ENCODE assay signal across 17 cellular contexts in genomic region chr12:105698047-105698446, GRCh38.
DNase-seq lines count a peak whose midpoint lies in the region; ATAC-seq and TF ChIP-seq lines count a peak whose summit lies in the region.
"Had no signal": no experiment of that assay in that cellular context is flagged by ENCODE, and none has a peak within 500 bp of the region (broad histone marks: within the 10 kb centered on the region; RNA-seq: fewer than 3 reads in every experiment).

No MANE protein-coding gene starts in this region.

- H3K4ac ChIP-seq in neuronal stem cell (ENCODE audit: low read length), result no peak overlapping the region

- H2BK12ac ChIP-seq in neuronal stem cell (ENCODE audit: low read length), result no peak overlapping the region

- H2BK15ac ChIP-seq in neuronal stem cell (ENCODE audit: low read length), result peak overlapping the region; percentile 71

- H2BK120ac ChIP-seq in neuronal stem cell (ENCODE audit: low read depth, low read length), result peak overlapping the region; percentile 17

- H4K91ac ChIP-seq in neuronal stem cell (ENCODE audit: low read depth, low read length, poor library complexity), result no peak overlapping the region

- H3K9me3 ChIP-seq in neuronal stem cell (replicated peaks in 1 of 2; ENCODE audit: control insufficient read depth in 2 of 2, insufficient read depth in 1 of 2, low read depth in 1 of 2, low read length in 2 of 2), result peaks cover 0 to 18% of the 10 kb centered on the region in 2 donors

- H3K36me3 ChIP-seq in neuronal stem cell (replicated peaks in 1 of 2; ENCODE audit: control insufficient read depth in 2 of 2, insufficient read depth in 2 of 2, low read length in 2 of 2), result no peaks in the 10 kb centered on the region

- peak overlapping the region; percentile 48 for H2AFZ ChIP-seq in neuronal stem cell (ENCODE audit: low read length)

- no peak overlapping the region for H4K8ac ChIP-seq in neuronal stem cell (ENCODE audit: low read depth, low read length)

- TF ChIP-seq CTCF in astrocyte of the spinal cord (IDR thresholded peaks at IDR 0.05; ENCODE audit: low read depth, low read length), result no peak

- H3K79me1 ChIP-seq in neuronal stem cell (ENCODE audit: low read depth, low read length), result no peaks in the 10 kb centered on the region

- no peaks in the 10 kb centered on the region for H3K27me3 ChIP-seq in neuronal stem cell (ENCODE audit: control insufficient read depth in 3 of 3, insufficient read depth in 3 of 3, low read depth in 1 of 3, low read length in 3 of 3)

- in situ Hi-C loops in astrocyte of the spinal cord (cut with HindIII; ENCODE audit: low sequenced_read_pairs), result no loop called here

- no peak overlapping the region for H3K23ac ChIP-seq in neuronal stem cell (ENCODE audit: low read depth, low read length, poor library complexity)

- no peak overlapping the region for H2AK5ac ChIP-seq in neuronal stem cell (ENCODE audit: low read depth, low read length)

- no peak overlapping the region for H3K4me3 ChIP-seq in astrocyte of the spinal cord (ENCODE audit: low read depth, low read length)
- no peak overlapping the region for H3K4me3 ChIP-seq in neuronal stem cell (ENCODE audit: low read length in 2 of 2)

- H3K9ac ChIP-seq in neuronal stem cell (ENCODE audit: low read depth, low read length, poor library complexity), result no peak overlapping the region
- H3K9ac ChIP-seq: KMS-11 had no signal

- H2BK5ac ChIP-seq in neuronal stem cell (ENCODE audit: low read length), result no peak overlapping the region

- no peak overlapping the region for H3K4me2 ChIP-seq in neuronal stem cell (ENCODE audit: insufficient read depth, low read length, poor library complexity, severe bottlenecking)
- H3K4me2 ChIP-seq: KMS-11 had no signal

- no peak overlapping the region for H3K18ac ChIP-seq in neuronal stem cell (ENCODE audit: low read length)

- no CpG with 5 or more reads among the region's 3 CpGs for WGBS in neuronal stem cell (ENCODE audit: extremely low coverage in 2 of 2, insufficient read length in 2 of 2, insufficient replicate concordance in 1 of 2), 2 donors

- no peaks in the 10 kb centered on the region for H3K4me1 ChIP-seq in neuronal stem cell (ENCODE audit: control insufficient read depth in 2 of 2, insufficient read depth in 1 of 2, low read depth in 1 of 2, low read length in 2 of 2)

- DNase-seq in H4 (ENCODE audit: low spot score) (peak; percentile 34), NCI-H2107 (lab: John Stamatoyannopoulos, UW) (peak; percentile 18), astrocyte of the spinal cord (ENCODE audit: low read depth, low spot score) (peak; percentile 22), neuronal stem cell (ENCODE audit: low spot score) (no peak)
- DNase-seq: C1 segment of cervical spinal cord, DMS153, HFFc6, NCI-H1417, NCI-H1930, NCI-H524 treated with DMSO at 0.1 percent for 48 hours had no signal

- no peak for ATAC-seq in GM18907 (IDR thresholded peaks at IDR 0.05; ENCODE audit: unreplicated experiment)
- ATAC-seq in GM21528 (IDR thresholded peaks at IDR 0.05; ENCODE audit: low FRiP score, unreplicated experiment), result no peak
- ATAC-seq in GM18511 (IDR thresholded peaks at IDR 0.05; ENCODE audit: unreplicated experiment), result no peak
- ATAC-seq: HepG2, Right ventricle myocardium inferior, SK-N-SH treated with all-trans-retinoic acid at 6 μM for 48 hours had no signal

- peak overlapping the region; percentile 31 for H3K14ac ChIP-seq in neuronal stem cell (ENCODE audit: low read length)

- H3K27ac ChIP-seq in neuronal stem cell (replicated peaks; ENCODE audit: low read length), result no peak overlapping the region
- H3K27ac ChIP-seq: KMS-11 had no signal
